ENCODE assay signal across 14 cellular contexts in genomic region chr10:33178026-33178755, GRCh38.
"Had no signal": no experiment of that assay in that cellular context is flagged by ENCODE, and none has a peak within 500 bp of the region (broad histone marks: within the 10 kb centered on the region; RNA-seq: fewer than 3 reads in every experiment).

No MANE protein-coding gene starts in this region.

- H3K27me3 ChIP-seq: breast epithelium, gastroesophageal sphincter, ovary had no signal

- H3K9me3 ChIP-seq: breast epithelium, gastroesophageal sphincter, ovary had no signal

- ATAC-seq: activated CD8-positive, alpha-beta memory T cell treated with anti-CD3 and anti-CD28 coated beads, Interleukin-2, amount 10 ng/mL, durations not matched to agents 7 days and 5 days; activated naive CD4-positive, alpha-beta T cell treated with anti-CD3 and anti-CD28 coated beads, Interleukin-2, amount 50 U/mL, for 72 hours; gastroesophageal sphincter; natural killer cell treated with Interleukin-12 subunit alpha and Interleukin-12 subunit beta and Interleukin-15 and Interleukin-18, amount 100 ng/mL, for 72 hours; stimulated activated effector memory CD8-positive, alpha-beta T cell treated with anti-CD3 and anti-CD28 coated beads, Interleukin-12 subunit alpha, Interleukin-12 subunit beta, amount 100 ng/mL, for 72 hours had no signal

- H3K36me3 Mint-ChIP-seq: activated CD8-positive, alpha-beta memory T cell treated with anti-CD3 and anti-CD28 coated beads, Interleukin-2, amount 10 ng/mL, durations not matched to agents 7 days and 5 days; activated naive CD4-positive, alpha-beta T cell treated with anti-CD3 and anti-CD28 coated beads, Interleukin-2, amount 50 U/mL, for 72 hours; natural killer cell treated with Interleukin-12 subunit alpha and Interleukin-12 subunit beta and Interleukin-15 and Interleukin-18, amount 100 ng/mL, for 72 hours; stimulated activated effector memory CD8-positive, alpha-beta T cell treated with anti-CD3 and anti-CD28 coated beads, Interleukin-12 subunit alpha, Interleukin-12 subunit beta, amount 100 ng/mL, for 72 hours had no signal

- H3K4me1 Mint-ChIP-seq: activated CD8-positive, alpha-beta memory T cell treated with anti-CD3 and anti-CD28 coated beads, Interleukin-2, amount 10 ng/mL, durations not matched to agents 7 days and 5 days had no signal

- H3K9me3 Mint-ChIP-seq: activated naive CD4-positive, alpha-beta T cell treated with anti-CD3 and anti-CD28 coated beads, Interleukin-2, amount 50 U/mL, for 72 hours; activated T-cell treated with anti-CD3 and anti-CD28 coated beads, Interleukin-2, amount 50 U/mL, for 24 hours; natural killer cell treated with Interleukin-12 subunit alpha and Interleukin-12 subunit beta and Interleukin-15 and Interleukin-18, amount 100 ng/mL, for 72 hours; stimulated activated effector memory CD8-positive, alpha-beta T cell treated with anti-CD3 and anti-CD28 coated beads, Interleukin-12 subunit alpha, Interleukin-12 subunit beta, amount 100 ng/mL, for 72 hours had no signal

- DNase-seq: activated CD4-positive, alpha-beta T cell treated with anti-CD3 and anti-CD28 coated beads for 1 hour; activated CD4-positive, alpha-beta T cell treated with anti-CD3 and anti-CD28 coated beads, Interleukin-2, amount 50 U/mL, for 48 hours; activated CD8-positive, alpha-beta memory T cell treated with anti-CD3 and anti-CD28 coated beads, Interleukin-2, amount 10 ng/mL, durations not matched to agents 7 days and 5 days; activated effector memory CD4-positive, alpha-beta T cell treated with anti-CD3 and anti-CD28 coated beads, Interleukin-2, amount 50 U/mL, for 16 hours; activated T-cell treated with anti-CD3 and anti-CD28 coated beads, Interleukin-2, amount 50 U/mL, for 24 hours; amygdala; hypothalamus; ovary; trophoblast cell had no signal

- H3K36me3 ChIP-seq: breast epithelium, ovary had no signal

- H3K27ac ChIP-seq: breast epithelium, gastroesophageal sphincter had no signal

- H3K27ac Mint-ChIP-seq: activated CD8-positive, alpha-beta memory T cell treated with anti-CD3 and anti-CD28 coated beads, Interleukin-2, amount 10 ng/mL, durations not matched to agents 7 days and 5 days; activated naive CD4-positive, alpha-beta T cell treated with anti-CD3 and anti-CD28 coated beads, Interleukin-2, amount 50 U/mL, for 72 hours; activated T-cell treated with anti-CD3 and anti-CD28 coated beads, Interleukin-2, amount 50 U/mL, for 24 hours; natural killer cell treated with Interleukin-12 subunit alpha and Interleukin-12 subunit beta and Interleukin-15 and Interleukin-18, amount 100 ng/mL, for 72 hours; stimulated activated effector memory CD8-positive, alpha-beta T cell treated with anti-CD3 and anti-CD28 coated beads, Interleukin-12 subunit alpha, Interleukin-12 subunit beta, amount 100 ng/mL, for 72 hours had no signal

- H3K4me1 ChIP-seq: breast epithelium, gastroesophageal sphincter had no signal

- H3K4me3 Mint-ChIP-seq: activated CD8-positive, alpha-beta memory T cell treated with anti-CD3 and anti-CD28 coated beads, Interleukin-2, amount 10 ng/mL, durations not matched to agents 7 days and 5 days; activated T-cell treated with anti-CD3 and anti-CD28 coated beads, Interleukin-2, amount 50 U/mL, for 24 hours; natural killer cell treated with Interleukin-12 subunit alpha and Interleukin-12 subunit beta and Interleukin-15 and Interleukin-18, amount 100 ng/mL, for 72 hours; stimulated activated effector memory CD8-positive, alpha-beta T cell treated with anti-CD3 and anti-CD28 coated beads, Interleukin-12 subunit alpha, Interleukin-12 subunit beta, amount 100 ng/mL, for 72 hours had no signal

- H3K4me3 ChIP-seq: breast epithelium, gastroesophageal sphincter, ovary had no signal
